21 cellular contexts compared by ENCODE assay signal in genomic region chr20:53760025-53760441, GRCh38.
DNase-seq lines count a peak whose midpoint lies in the region; ATAC-seq and TF ChIP-seq lines count a peak whose summit lies in the region.
"Had no signal": no experiment of that assay in that cellular context is flagged by ENCODE, and none has a peak within 500 bp of the region (broad histone marks: within the 10 kb centered on the region; RNA-seq: fewer than 3 reads in every experiment).

No MANE protein-coding gene starts in this region.

- no peaks in the 10 kb centered on the region for H3K79me2 ChIP-seq in OCI-LY1 (ENCODE audit: insufficient read depth, low read length)

- no peak overlapping the region for H3K4me3 ChIP-seq in OCI-LY1 (ENCODE audit: low read depth, low read length, poor library complexity, severe bottlenecking)
- no peak overlapping the region for H3K4me3 ChIP-seq in gastrocnemius medialis
- H3K4me3 ChIP-seq: mucosa of descending colon, transverse colon had no signal

- H3K4me1 ChIP-seq in OCI-LY1 (ENCODE audit: insufficient read depth, low read length, severe bottlenecking) (peaks cover 56% of the 10 kb centered on the region), gastrocnemius medialis (no peaks in the 10 kb centered on the region)

- no peaks in the 10 kb centered on the region for H4K20me1 ChIP-seq in OCI-LY1 (ENCODE audit: insufficient read depth, low read length)

- in situ Hi-C loops in gastrocnemius medialis (cut with MboI; ENCODE audit: low sequenced_read_pairs in 4 of 4): no loop called here

- H3K36me3 Mint-ChIP-seq in HFFc6 (ENCODE audit: low read depth): no peaks in the 10 kb centered on the region
- H3K36me3 Mint-ChIP-seq: CD14-positive monocyte had no signal

- H3K27me3 ChIP-seq in OCI-LY1 (ENCODE audit: insufficient read depth, low read length) (no peaks in the 10 kb centered on the region), gastrocnemius medialis (no peaks in the 10 kb centered on the region)
- H3K27me3 ChIP-seq: transverse colon had no signal

- H2AFZ ChIP-seq in OCI-LY1 (ENCODE audit: low read length): no peak overlapping the region

- H3K9me2 ChIP-seq in OCI-LY1 (ENCODE audit: low read depth, low read length): no peaks in the 10 kb centered on the region

- intact Hi-C loops in gastrocnemius medialis (cut with DNase I; ENCODE audit: low total_unique reads): no loop called here

- peaks cover 17% of the 10 kb centered on the region for H3K4me1 Mint-ChIP-seq in HFFc6 (ENCODE audit: low read depth)

- TF ChIP-seq POLR2A in gastrocnemius medialis (IDR thresholded peaks at IDR 0.05): no peak

- H3K4me3 Mint-ChIP-seq in HFFc6: no peak overlapping the region
- H3K4me3 Mint-ChIP-seq: activated T-helper 17 cell treated with anti-CD3 and anti-CD28 coated beads, Interleukin-2, amount 50 U/mL, for 72 hours; CD14-positive monocyte had no signal

- H3F3A ChIP-seq in OCI-LY1 (ENCODE audit: insufficient read depth, low read length): peaks cover 7% of the 10 kb centered on the region; the same call in 1 of the 2 replicates

- peak overlapping the region; percentile 29 for H3K27ac ChIP-seq in OCI-LY1 (ENCODE audit: low read depth, low read length, poor library complexity, severe bottlenecking)
- no peak overlapping the region for H3K27ac ChIP-seq in gastrocnemius medialis
- H3K27ac ChIP-seq: transverse colon had no signal

- no peaks in the 10 kb centered on the region for H3K36me3 ChIP-seq in OCI-LY1 (ENCODE audit: insufficient read depth, low read length)
- H3K36me3 ChIP-seq in gastrocnemius medialis: no peaks in the 10 kb centered on the region
- H3K36me3 ChIP-seq: transverse colon had no signal

- no peaks in the 10 kb centered on the region for H3K9me3 Mint-ChIP-seq in HFFc6
- H3K9me3 Mint-ChIP-seq: activated T-helper 17 cell treated with anti-CD3 and anti-CD28 coated beads, Interleukin-2, amount 50 U/mL, for 72 hours; CD14-positive monocyte had no signal

- H3K9ac ChIP-seq in OCI-LY1 (ENCODE audit: low read length): no peak overlapping the region

- H3K27ac Mint-ChIP-seq in HFFc6: no peak overlapping the region
- H3K27ac Mint-ChIP-seq: activated T-helper 17 cell treated with anti-CD3 and anti-CD28 coated beads, Interleukin-2, amount 50 U/mL, for 72 hours had no signal

- H3K9me3 ChIP-seq in OCI-LY1 (ENCODE audit: low read length) (no peaks in the 10 kb centered on the region), gastrocnemius medialis (no peaks in the 10 kb centered on the region)
- H3K9me3 ChIP-seq: mucosa of descending colon, transverse colon had no signal

- TF ChIP-seq CTCF in OCI-LY1 (IDR thresholded peaks at IDR 0.05; ENCODE audit: low read length) (no peak), gastrocnemius medialis (IDR thresholded peaks at IDR 0.05 in 4 of 5, conservative IDR thresholded peaks at IDR 0.05 in 1 of 5) (no peak), HFFc6 (IDR thresholded peaks at IDR 0.05) (no peak)

- H3K4me2 ChIP-seq in OCI-LY1 (ENCODE audit: low read length): no peak overlapping the region

- peak; percentile 55 for DNase-seq in CD1c-positive myeloid dendritic cell (ENCODE audit: extremely low spot score)
- no peak for DNase-seq in gastrocnemius medialis
- no peak for DNase-seq in HFFc6
- no peak for DNase-seq in mesenteric fat pad (ENCODE audit: low spot score)
- DNase-seq in GM19238 (ENCODE audit: insufficient read length, low spot score): no peak
- DNase-seq: activated CD8-positive, alpha-beta memory T cell treated with anti-CD3 and anti-CD28 coated beads for 24 hours; caudate nucleus; DMS79; effector CD8-positive, alpha-beta T cell; hypothalamus; mucosa of descending colon; NCI-H2029; NCI-H69; RPMI8226; T-helper 1 cell; transverse colon had no signal

- ATAC-seq in GM19455 (IDR thresholded peaks at IDR 0.05; ENCODE audit: unreplicated experiment): peak; percentile 63
- ATAC-seq in HG03095 (IDR thresholded peaks at IDR 0.05; ENCODE audit: unreplicated experiment): peak; percentile 57
- ATAC-seq in gastrocnemius medialis: no peak
- ATAC-seq: activated T-helper 17 cell treated with anti-CD3 and anti-CD28 coated beads, Interleukin-2, amount 50 U/mL, for 72 hours; mucosa of descending colon had no signal

- H3K27me3 Mint-ChIP-seq in HFFc6 (ENCODE audit: insufficient read depth): no peaks in the 10 kb centered on the region
- H3K27me3 Mint-ChIP-seq: activated T-helper 17 cell treated with anti-CD3 and anti-CD28 coated beads, Interleukin-2, amount 50 U/mL, for 72 hours had no signal

Comparison
In these comparisons a context has a peak if more than half of its experiments do, and no peak if none do; other contexts are left out.
1. ATAC-seq: peak in GM19455 (single experiment) and HG03095 (single experiment); none in gastrocnemius medialis (0 of 2).